8 cellular contexts compared by ENCODE assay signal in genomic region chr1:224922404-224923164, GRCh38. TPM values are rescaled to one million over a fixed set of nuclear protein-coding genes. Genes with fewer than 3 reads are reported as not detected.
DNase-seq lines count a peak whose midpoint lies in the region; ATAC-seq, FAIRE-seq and TF ChIP-seq lines count a peak whose summit lies in the region.

No MANE protein-coding gene starts in this region.

- in situ Hi-C loops in T47D (cut with HindIII; ENCODE audit: low pct_unique_long_range_greater_than_20kb, low sequenced_read_pairs), result no loop called here

- intact Hi-C loops in uterus (cut with DNase I; ENCODE audit: low total_unique reads), result no loop called here

- no peak overlapping the region for H3K4me3 ChIP-seq in A549
- no peak overlapping the region for H3K4me3 ChIP-seq in GM12864 (ENCODE audit: low read depth, low read length)
- no peak overlapping the region for H3K4me3 ChIP-seq in uterus

- FAIRE-seq in A549 (lab: Jason Lieb, UNC), result peak; percentile 65

- TF ChIP-seq RAD21 in A549 (conservative IDR thresholded peaks at IDR 0.05 in 1 of 2, IDR thresholded peaks at IDR 0.05 in 1 of 2), result peak; percentile 79 to 86

- TF ChIP-seq POLR2A in A549 (IDR thresholded peaks at IDR 0.05; ENCODE audit: low read length), result no peak
- no peak for TF ChIP-seq POLR2A in uterus (IDR thresholded peaks at IDR 0.05)

- POLR2A ChIA-PET in A549 (lab: Yijun Ruan, JAX), result interaction anchor here (0.6 to 1.1 kb wide), 3 partner anchors 282 to 1216 kb away, joined by 3 read pairs; partner anchors contain the start of gene WDR26

- H3K27ac ChIP-seq in A549, result no peak overlapping the region
- H3K27ac ChIP-seq in uterus, result no peak overlapping the region

- no peaks in the 10 kb centered on the region for H3K27me3 ChIP-seq in uterus

- H3K4me2 ChIP-seq in A549, result no peak overlapping the region

- CTCF ChIA-PET in A549 (lab: Yijun Ruan, JAX), result interaction anchor here (0.6 to 5.0 kb wide), 57 partner anchors 8 to 1192 kb away, joined by 3 to 121 read pairs (median 4); no protein-coding TSS in a partner anchor

- TF ChIP-seq EP300 in A549 (IDR thresholded peaks at IDR 0.05), result no peak

- WGBS in A549 (ENCODE audit: missing lambda C conversion rate), result 12% methylated on average over 5 of the region's 5 CpGs

- DNase-seq in A549 (ENCODE audit: low read depth in 1 of 2, low spot score in 1 of 2), result peak; percentile 48 to 57
- no peak for DNase-seq in GM12864 (ENCODE audit: low read depth)
- DNase-seq in NCI-H526 (lab: John Stamatoyannopoulos, UW), result peak; percentile 15 to 63
- DNase-seq in T47D (ENCODE audit: low read depth in 1 of 2, low spot score in 1 of 2), result peak; percentile 59 to 84
- DNase-seq in left kidney (ENCODE audit: low read depth, low spot score), result peak; percentile 76
- no peak for DNase-seq in uterus
- DNase-seq in stimulated activated CD4-positive, alpha-beta T cell treated with anti-CD3 and anti-CD28 coated beads, Interleukin-12 subunit alpha, Interleukin-12 subunit beta, amount 100 ng/mL, for 4 hours, result no peak

- no peaks in the 10 kb centered on the region for H3K4me1 ChIP-seq in A549
- H3K4me1 ChIP-seq in uterus, result no peaks in the 10 kb centered on the region

- ATAC-seq in A549 (peak; percentile 92 to 93), HG03175 (IDR thresholded peaks at IDR 0.05; ENCODE audit: unreplicated experiment) (peak; percentile 72)

- H3K9me3 ChIP-seq in A549 (no peaks in the 10 kb centered on the region), uterus (no peaks in the 10 kb centered on the region)

- TF ChIP-seq CTCF in A549 (IDR thresholded peaks at IDR 0.05) (peak; percentile 78), GM12864 (IDR thresholded peaks at IDR 0.05; ENCODE audit: low read depth, low read length, missing control alignments) (peak; percentile 57), uterus (IDR thresholded peaks at IDR 0.05) (peak; percentile 55 to 68 (median 66))

- no peaks in the 10 kb centered on the region for H3K36me3 ChIP-seq in uterus

TF ChIP-seq in A549, 52 proteins besides CTCF, POLR2A, EP300 and RAD21:
- no peak for TF ChIP-seq ZFP36 (IDR thresholded peaks at IDR 0.05; ENCODE audit: borderline replicate concordance, partially characterized antibody)
- peak; percentile 58 for TF ChIP-seq SMC3 (IDR thresholded peaks at IDR 0.05)
- TF ChIP-seq RNF2 (IDR thresholded peaks at IDR 0.05; ENCODE audit: borderline replicate concordance, low read depth), result no peak
- no peak for TF ChIP-seq HDAC2 (IDR thresholded peaks at IDR 0.05)
- no peak for TF ChIP-seq BHLHE40 (IDR thresholded peaks at IDR 0.05; ENCODE audit: low read depth, low read length)
- no peak for TF ChIP-seq HOXB13 (CRISPR knock-in tag; IDR thresholded peaks at IDR 0.05; ENCODE audit: low read depth)
- no peak for TF ChIP-seq CBX2 (IDR thresholded peaks at IDR 0.05; ENCODE audit: borderline replicate concordance, low read depth)
- no peak for TF ChIP-seq MAX (IDR thresholded peaks at IDR 0.05)
- TF ChIP-seq ESRRA (IDR thresholded peaks at IDR 0.05; ENCODE audit: borderline replicate concordance, low read length), result no peak

RNA-seq across cellular contexts. Expression of gene DNAH14, which starts 6.9 kb away (rescaled TPM):
- polyA plus RNA-seq in A549 (2011; rRNA removed) (22.1 and 35.8 TPM in 2 replicates), A549 (2017; fragmentation: RNase III; extraction: RNeasy Plus Mini Kit Qiagen cat#74134 plus additional on column Dnase treatment) (15.9 to 17.6 TPM (median 16.1 TPM) in 3 replicates)
- 6.9 and 7.4 TPM in 2 replicates for polyA plus RNA-seq in A549 (2012; cell fraction: cytosol; rRNA removed)
- 3.4 and 7.2 TPM in 2 replicates for polyA plus RNA-seq in A549 (2012; cell fraction: nucleus; rRNA removed)
- polyA minus RNA-seq in A549 (2011; rRNA and poly(A)+ RNA removed), result 11.0 and 13.1 TPM in 2 replicates
- total RNA-seq in uterus, result 100 to 1,000 TPM in 1 of 4 donors, 1 to 10 TPM in 1, under 1 TPM in 2; under 0.01 to 142 (median 4.1) TPM

Comparison
In these comparisons a context has a peak if more than half of its experiments do, and no peak if none do; other contexts are left out.
1. DNase-seq: peak in A549 (2 of 2), NCI-H526 (2 of 2), T47D (2 of 2) and left kidney (single experiment); none in GM12864 (single experiment), uterus (0 of 2) and stimulated activated CD4-positive, alpha-beta T cell treated with anti-CD3 and anti-CD28 coated beads, Interleukin-12 subunit alpha, Interleukin-12 subunit beta, amount 100 ng/mL, for 4 hours (single experiment).
2. Peak in every context shown above with its lines, with median percentiles within 50 percentile points of each other: CTCF ChIP-seq.